Comparison of ENCODE assay signal across 8 cellular contexts in the genomic region with DNA sequence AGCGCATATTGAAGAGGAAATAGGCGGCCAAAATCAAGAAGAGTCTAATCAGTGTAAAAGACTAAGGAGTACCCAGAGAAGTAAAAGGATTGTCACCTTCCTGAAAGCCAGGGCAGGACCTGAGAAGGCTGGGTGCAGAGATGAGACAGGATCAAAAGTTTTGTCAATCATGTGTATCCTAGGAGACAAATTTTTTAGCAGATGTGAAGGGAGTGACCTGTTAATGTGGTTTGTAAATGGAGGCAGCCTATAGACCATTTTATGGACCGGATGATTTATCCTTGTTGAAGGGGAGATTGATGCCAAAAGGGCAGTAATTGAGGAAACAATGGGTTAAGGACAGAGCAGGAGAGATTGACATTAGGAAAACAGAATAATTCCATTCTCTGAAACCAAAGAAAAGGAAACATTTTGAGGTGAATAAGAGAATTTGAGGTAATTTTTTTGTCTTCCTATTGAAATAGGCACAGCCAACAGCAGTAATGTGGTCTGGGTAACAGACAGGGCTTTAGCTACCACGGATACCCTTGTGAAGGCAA. TPM values are rescaled to one million over a fixed set of nuclear protein-coding genes. Genes with fewer than 3 reads are reported as not detected.
DNase-seq lines count a peak whose midpoint lies in the region.

No MANE protein-coding gene starts in this region.

- H3K4me3 ChIP-seq in CD4-positive, alpha-beta memory T cell (ENCODE audit: low read length in 2 of 2) = peak overlapping the region; percentile 80 to 88
- H3K4me3 ChIP-seq in GM23248 = peak overlapping the region; percentile 95
- H3K4me3 ChIP-seq in SJCRH30 = peak overlapping the region; percentile 74
- H3K4me3 ChIP-seq in iPS-11a (ENCODE audit: low read depth, low read length) = peak overlapping the region; percentile 91

- no peaks in the 10 kb centered on the region for H3K9me3 ChIP-seq in CD4-positive, alpha-beta memory T cell (ENCODE audit: control insufficient read depth in 1 of 2, low read length in 2 of 2)
- H3K9me3 ChIP-seq in GM23248 (ENCODE audit: low read depth) (no peaks in the 10 kb centered on the region), SJCRH30 (replicated peaks) (no peaks in the 10 kb centered on the region)

- peak in 3 of 5 donors; percentile 14 to 28 (median 17) for DNase-seq in CD4-positive, alpha-beta memory T cell
- DNase-seq in GM23248 (peak; percentile 31), SJCRH30 (peak in 1 of 2 experiments; percentile 24), NCI-H446 treated with DMSO at 0.1 percent for 48 hours (lab: John Stamatoyannopoulos, UW) (no peak), iPS-NIHi7 (ENCODE audit: extremely low spot score) (no peak), T-helper 9 cell (no peak)
- DNase-seq in activated CD4-positive, CD25-positive, alpha-beta regulatory T cell treated with anti-CD3 and anti-CD28 coated beads, Interleukin-2, amount 50 U/mL, for 72 hours = no peak

- peak overlapping the region; percentile 91 for H3K9ac ChIP-seq in GM23248

- H3K9me2 ChIP-seq in GM23248 (ENCODE audit: insufficient read depth) = no peaks in the 10 kb centered on the region

- H3K9me3 Mint-ChIP-seq in CD4-positive, alpha-beta memory T cell = peaks cover 0 to 8% (median 0%) of the 10 kb centered on the region in 8 donors

- H3K36me3 ChIP-seq in CD4-positive, alpha-beta memory T cell (ENCODE audit: insufficient read depth, low read length) = no peaks in the 10 kb centered on the region
- H3K36me3 ChIP-seq in GM23248 (ENCODE audit: low read depth) (no peaks in the 10 kb centered on the region), SJCRH30 (peaks cover 30% of the 10 kb centered on the region)

- H3K27ac ChIP-seq in CD4-positive, alpha-beta memory T cell (ENCODE audit: low read depth, low read length) = peak overlapping the region; percentile 99
- H3K27ac ChIP-seq in GM23248 (peak overlapping the region; percentile 94), SJCRH30 (peak overlapping the region; percentile 90)

- 2 to 6% methylated on average over 4 of the region's 4 CpGs for WGBS in GM23248 (ENCODE audit: low coverage in 1 of 2, low lambda C conversion rate in 2 of 2, missing lambda C conversion rate in 2 of 2), 2 experiments

- H2AFZ ChIP-seq in GM23248 = peak overlapping the region; percentile 97

- in situ Hi-C loops in GM23248 (cut with MboI) = no loop called here

- peaks cover 41 to 70% (median 55%) of the 10 kb centered on the region in 4 donors for H3K4me1 Mint-ChIP-seq in CD4-positive, alpha-beta memory T cell

- 0 out of 2 replicates have a peak, but pooled peaks cover 5% of the 10 kb centered on the region for H3F3A ChIP-seq in GM23248 (ENCODE audit: insufficient read depth)

- no peaks in the 10 kb centered on the region for H3K27me3 ChIP-seq in CD4-positive, alpha-beta memory T cell (ENCODE audit: insufficient read depth, low read length)
- no peaks in the 10 kb centered on the region for H3K27me3 ChIP-seq in GM23248 (replicated peaks; ENCODE audit: insufficient read depth)
- H3K27me3 ChIP-seq in SJCRH30 = no peaks in the 10 kb centered on the region

- H3K4me3 Mint-ChIP-seq in CD4-positive, alpha-beta memory T cell = peak overlapping the region; percentile 99 to 100 (median 100)

- POLR2A ChIA-PET in CD4-positive, alpha-beta memory T cell (lab: Charles Lee; ENCODE audit: partially characterized antibody) = interaction anchor here (1.2 to 8.6 kb wide), 13 partner anchors 10 to 494 kb away, joined by 3 to 261 read pairs (median 7); a partner anchor contains a TSS

- H3K27me3 Mint-ChIP-seq in CD4-positive, alpha-beta memory T cell = no peaks in the 10 kb centered on the region

- peaks cover 0 to 19% of the 10 kb centered on the region in 2 donors for H3K36me3 Mint-ChIP-seq in CD4-positive, alpha-beta memory T cell

- CTCF ChIA-PET in CD4-positive, alpha-beta memory T cell (lab: Charles Lee; ENCODE audit: partially characterized antibody) = interaction anchor here (1.0 to 3.1 kb wide), 8 partner anchors 15 to 111 kb away, joined by 3 to 28 read pairs (median 4); a partner anchor contains a TSS

- peak overlapping the region; percentile 88 for H3K4me2 ChIP-seq in GM23248 (ENCODE audit: unreplicated experiment)

- peaks cover 78% of the 10 kb centered on the region for H3K79me2 ChIP-seq in GM23248 (ENCODE audit: insufficient read depth)

- no peaks in the 10 kb centered on the region for H4K20me1 ChIP-seq in GM23248 (ENCODE audit: insufficient read depth)

- intact Hi-C loops in CD4-positive, alpha-beta memory T cell (cut with micrococcal nuclease) = no loop called here

- H3K4me1 ChIP-seq in CD4-positive, alpha-beta memory T cell (ENCODE audit: insufficient read depth, low read length) = peaks cover 44% of the 10 kb centered on the region
- H3K4me1 ChIP-seq in GM23248 (ENCODE audit: insufficient read depth) = peaks cover 30% of the 10 kb centered on the region
- peaks cover 5% of the 10 kb centered on the region; the same call in 1 of the 2 replicates for H3K4me1 ChIP-seq in SJCRH30

- H3K27ac Mint-ChIP-seq in CD4-positive, alpha-beta memory T cell = peak overlapping the region; percentile 99 to 100 (median 100)

RNA-seq across cellular contexts. Expression of a gene that starts 0.9 kb away (rescaled TPM):
- total RNA-seq in CD4-positive, alpha-beta memory T cell = 1 to 10 TPM; 3.8 to 6.2 TPM
- polyA plus RNA-seq in CD4-positive, alpha-beta memory T cell = 1 to 10 TPM; 2.1 to 6.4 TPM
- 8.3 and 10.9 TPM in 2 replicates for total RNA-seq in GM23248 (2014; rRNA removed; shearing (Covaris generic))
- polyA plus RNA-seq in GM23248 (2016; fragmentation: Nextera tagmentation; extraction: Ambion mirVana) = 16.0 and 16.3 TPM in 2 replicates
- 77.5 and 95.3 TPM in 2 replicates for total RNA-seq in SJCRH30 (2014; rRNA removed; shearing (Covaris generic))

RNA-seq across cellular contexts. Expression of a gene that starts 0.9 kb away (rescaled TPM):
- total RNA-seq in CD4-positive, alpha-beta memory T cell = 10 to 100 TPM; 25.8 to 29.3 TPM
- 10 to 100 TPM; 15.7 to 16.4 TPM for polyA plus RNA-seq in CD4-positive, alpha-beta memory T cell
- total RNA-seq in GM23248 (2014; rRNA removed; shearing (Covaris generic)) = 5.6 and 16.9 TPM in 2 replicates
- polyA plus RNA-seq in GM23248 (2016; fragmentation: Nextera tagmentation; extraction: Ambion mirVana) = 8.9 and 9.9 TPM in 2 replicates
- total RNA-seq in SJCRH30 (2014; rRNA removed; shearing (Covaris generic)) = 15.0 and 15.6 TPM in 2 replicates

Comparison
In these comparisons a context has a peak if more than half of its experiments do, and no peak if none do; other contexts are left out.
1. DNase-seq: peak in CD4-positive, alpha-beta memory T cell (3 of 5) and GM23248 (single experiment); none in NCI-H446 treated with DMSO at 0.1 percent for 48 hours (single experiment), iPS-NIHi7 (single experiment), T-helper 9 cell (single experiment) and activated CD4-positive, CD25-positive, alpha-beta regulatory T cell treated with anti-CD3 and anti-CD28 coated beads, Interleukin-2, amount 50 U/mL, for 72 hours (single experiment).
2. Peak in every context shown above with its lines, with median percentiles within 50 percentile points of each other: H3K27ac ChIP-seq and H3K4me3 ChIP-seq.